8 cellular contexts compared by ENCODE assay signal in the genomic region with DNA sequence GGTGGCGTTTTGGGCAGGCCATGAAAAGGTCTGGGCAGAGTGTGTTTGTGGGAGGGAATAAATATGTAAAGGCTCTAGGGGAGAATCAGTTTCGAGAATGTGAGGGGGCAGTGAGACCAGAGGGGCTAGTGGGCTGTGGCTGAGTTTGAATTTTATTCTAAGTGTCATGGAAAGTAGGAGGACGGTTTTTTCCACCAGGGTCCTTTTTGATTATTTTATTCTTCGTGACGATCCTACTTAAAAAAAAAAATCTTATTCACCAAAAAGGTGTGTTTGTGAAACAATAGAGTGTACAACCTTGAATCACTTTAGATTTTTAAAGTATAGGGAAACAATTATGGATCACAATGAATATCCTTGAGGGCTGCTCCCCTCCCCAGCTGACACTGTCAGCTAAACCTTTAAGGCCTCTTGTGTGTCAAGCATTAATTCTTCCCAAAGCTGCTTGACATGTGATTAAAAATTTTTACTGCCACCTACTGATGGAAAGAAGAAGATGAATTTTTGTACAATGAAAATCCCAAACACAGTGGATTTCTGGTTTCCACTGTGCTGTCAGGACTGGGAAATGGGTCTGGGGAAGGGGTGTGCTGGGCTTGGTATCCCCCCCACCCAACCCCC.
DNase-seq lines count a peak whose midpoint lies in the region; ATAC-seq and TF ChIP-seq lines count a peak whose summit lies in the region.

No MANE protein-coding gene starts in this region.

- no peak for TF ChIP-seq CTCF in RWPE1 (conservative IDR thresholded peaks at IDR 0.05; ENCODE audit: low read depth)

- CTCF ChIA-PET in RWPE1 (lab: Yijun Ruan, JAX): interaction anchor here (0.6 to 6.9 kb wide), 19 partner anchors 10 to 257 kb away, joined by 3 to 108 read pairs (median 3); a partner anchor contains a TSS

- POLR2A ChIA-PET in RWPE1 (lab: Yijun Ruan, JAX; ENCODE audit: low non-redundant PET): no interaction called here

- H3K27ac ChIP-seq in RWPE1: no peak overlapping the region

- ATAC-seq in GM21367 (IDR thresholded peaks at IDR 0.05; ENCODE audit: unreplicated experiment): no peak

- DNase-seq in NCI-H2107 treated with DMSO at 0.1 percent for 48 hours (lab: John Stamatoyannopoulos, UW; ENCODE audit: unreplicated experiment): peak; percentile 54
- no peak for DNase-seq in NCI-H2107 (lab: John Stamatoyannopoulos, UW)
- peak; percentile 52 for DNase-seq in LHCN-M2 (ENCODE audit: low read depth)
- DNase-seq in RWPE1 (ENCODE audit: low spot score): peak; percentile 60
- DNase-seq in dermis blood vessel endothelial cell: peak; percentile 69
- DNase-seq in midbrain (lab: John Stamatoyannopoulos, UW): peak; percentile 69
- no peak for DNase-seq in stimulated activated CD4-positive, alpha-beta T cell treated with anti-CD3 and anti-CD28 coated beads, Interleukin-12 subunit alpha, Interleukin-12 subunit beta, amount 100 ng/mL, for 4 hours

Comparison
In these comparisons a context has a peak if more than half of its experiments do, and no peak if none do; other contexts are left out.
1. DNase-seq: peak in NCI-H2107 treated with DMSO at 0.1 percent for 48 hours (single experiment), LHCN-M2 (single experiment), RWPE1 (single experiment), dermis blood vessel endothelial cell (single experiment) and midbrain (single experiment); none in NCI-H2107 (single experiment) and stimulated activated CD4-positive, alpha-beta T cell treated with anti-CD3 and anti-CD28 coated beads, Interleukin-12 subunit alpha, Interleukin-12 subunit beta, amount 100 ng/mL, for 4 hours (single experiment).